1 cellular context compared by ENCODE assay signal in the genomic region with DNA sequence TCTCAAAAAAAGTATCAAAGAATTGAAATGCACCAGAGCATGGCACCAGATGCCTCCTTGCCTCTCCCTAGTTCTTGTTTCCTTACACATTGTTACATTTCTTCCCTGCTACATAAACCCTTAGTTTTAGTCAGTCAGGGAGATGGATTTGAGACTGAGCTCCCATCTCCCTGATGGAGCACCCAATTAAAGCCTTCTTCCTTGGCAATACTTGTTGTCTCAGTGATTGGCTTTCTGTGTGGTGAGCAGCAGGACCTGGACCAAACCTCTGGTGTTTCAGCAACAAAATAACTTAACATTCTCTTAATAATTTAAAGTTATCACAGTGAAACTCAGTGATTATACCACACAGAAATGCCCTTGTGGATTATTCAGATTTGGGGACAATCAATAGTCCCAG.
TF ChIP-seq lines count a peak whose summit lies in the region.

No MANE protein-coding gene starts in this region.

TF ChIP-seq in A549, 52 proteins besides CTCF, POLR2A, EP300 and RAD21:
- TF ChIP-seq CBX2 (IDR thresholded peaks at IDR 0.05; ENCODE audit: borderline replicate concordance, low read depth), result no peak
- TF ChIP-seq, protein P1, sequence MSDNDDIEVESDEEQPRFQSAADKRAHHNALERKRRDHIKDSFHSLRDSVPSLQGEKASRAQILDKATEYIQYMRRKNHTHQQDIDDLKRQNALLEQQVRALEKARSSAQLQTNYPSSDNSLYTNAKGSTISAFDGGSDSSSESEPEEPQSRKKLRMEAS (IDR thresholded peaks at IDR 0.05), result no peak
- TF ChIP-seq MAFK (IDR thresholded peaks at IDR 0.05; ENCODE audit: partially characterized antibody), result no peak
- TF ChIP-seq PHF8 (IDR thresholded peaks at IDR 0.05; ENCODE audit: borderline replicate concordance, low read depth), result no peak
- TF ChIP-seq, protein P2, sequence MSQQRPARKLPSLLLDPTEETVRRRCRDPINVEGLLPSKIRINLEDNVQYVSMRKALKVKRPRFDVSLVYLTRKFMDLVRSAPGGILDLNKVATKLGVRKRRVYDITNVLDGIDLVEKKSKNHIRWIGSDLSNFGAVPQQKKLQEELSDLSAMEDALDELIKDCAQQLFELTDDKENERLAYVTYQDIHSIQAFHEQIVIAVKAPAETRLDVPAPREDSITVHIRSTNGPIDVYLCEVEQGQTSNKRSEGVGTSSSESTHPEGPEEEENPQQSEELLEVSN (IDR thresholded peaks at IDR 0.05; ENCODE audit: borderline replicate concordance, low read depth), result no peak
- TF ChIP-seq, protein P3, sequence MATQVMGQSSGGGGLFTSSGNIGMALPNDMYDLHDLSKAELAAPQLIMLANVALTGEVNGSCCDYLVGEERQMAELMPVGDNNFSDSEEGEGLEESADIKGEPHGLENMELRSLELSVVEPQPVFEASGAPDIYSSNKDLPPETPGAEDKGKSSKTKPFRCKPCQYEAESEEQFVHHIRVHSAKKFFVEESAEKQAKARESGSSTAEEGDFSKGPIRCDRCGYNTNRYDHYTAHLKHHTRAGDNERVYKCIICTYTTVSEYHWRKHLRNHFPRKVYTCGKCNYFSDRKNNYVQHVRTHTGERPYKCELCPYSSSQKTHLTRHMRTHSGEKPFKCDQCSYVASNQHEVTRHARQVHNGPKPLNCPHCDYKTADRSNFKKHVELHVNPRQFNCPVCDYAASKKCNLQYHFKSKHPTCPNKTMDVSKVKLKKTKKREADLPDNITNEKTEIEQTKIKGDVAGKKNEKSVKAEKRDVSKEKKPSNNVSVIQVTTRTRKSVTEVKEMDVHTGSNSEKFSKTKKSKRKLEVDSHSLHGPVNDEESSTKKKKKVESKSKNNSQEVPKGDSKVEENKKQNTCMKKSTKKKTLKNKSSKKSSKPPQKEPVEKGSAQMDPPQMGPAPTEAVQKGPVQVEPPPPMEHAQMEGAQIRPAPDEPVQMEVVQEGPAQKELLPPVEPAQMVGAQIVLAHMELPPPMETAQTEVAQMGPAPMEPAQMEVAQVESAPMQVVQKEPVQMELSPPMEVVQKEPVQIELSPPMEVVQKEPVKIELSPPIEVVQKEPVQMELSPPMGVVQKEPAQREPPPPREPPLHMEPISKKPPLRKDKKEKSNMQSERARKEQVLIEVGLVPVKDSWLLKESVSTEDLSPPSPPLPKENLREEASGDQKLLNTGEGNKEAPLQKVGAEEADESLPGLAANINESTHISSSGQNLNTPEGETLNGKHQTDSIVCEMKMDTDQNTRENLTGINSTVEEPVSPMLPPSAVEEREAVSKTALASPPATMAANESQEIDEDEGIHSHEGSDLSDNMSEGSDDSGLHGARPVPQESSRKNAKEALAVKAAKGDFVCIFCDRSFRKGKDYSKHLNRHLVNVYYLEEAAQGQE (IDR thresholded peaks at IDR 0.05), result no peak
- TF ChIP-seq ZSCAN20 (CRISPR knock-in tag; IDR thresholded peaks at IDR 0.05), result no peak
- TF ChIP-seq POLR2AphosphoS2 (conservative IDR thresholded peaks at IDR 0.05; ENCODE audit: low read length), result no peak
- TF ChIP-seq ZNF302 (CRISPR knock-in tag; IDR thresholded peaks at IDR 0.05), result no peak
- no peak for TF ChIP-seq JUNB (IDR thresholded peaks at IDR 0.05)
